24 cellular contexts compared by ENCODE assay signal in the genomic region with DNA sequence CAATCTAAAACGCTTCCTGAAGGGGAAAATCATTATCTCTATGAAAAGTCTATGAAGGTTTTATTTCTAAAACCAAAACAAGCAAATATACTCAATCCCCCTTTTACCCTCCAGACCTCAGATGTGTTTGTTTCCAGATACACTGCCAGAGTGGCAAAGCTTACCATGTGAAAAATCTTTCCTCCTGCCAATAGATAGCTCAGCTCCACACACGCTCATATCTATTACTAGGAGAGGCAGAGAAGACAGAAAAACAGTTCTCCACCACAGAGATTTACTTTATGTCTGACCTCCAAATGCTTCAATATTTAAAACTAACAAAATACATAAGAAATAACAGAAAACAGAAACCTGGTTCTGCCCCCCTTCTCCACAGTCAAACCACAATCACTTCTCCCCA. TPM values are rescaled to one million over a fixed set of nuclear protein-coding genes. Genes with fewer than 3 reads are reported as not detected.
A peak's percentile ranks its signal among the peaks of the same experiment; 100 is the strongest.
DNase-seq lines count a peak whose midpoint lies in the region; ATAC-seq, FAIRE-seq and TF ChIP-seq lines count a peak whose summit lies in the region.
"Had no signal": no experiment of that assay in that cellular context is flagged by ENCODE, and none has a peak within 500 bp of the region (broad histone marks: within the 10 kb centered on the region; RNA-seq: fewer than 3 reads in every experiment).

No MANE protein-coding gene starts in this region.

- no peaks in the 10 kb centered on the region for H3K9me1 ChIP-seq in keratinocyte (ENCODE audit: control insufficient read depth, extremely low read depth, insufficient read depth, low read length)

- DNase-seq in NCI-H2029 treated with DMSO at 0.1 percent for 48 hours (lab: John Stamatoyannopoulos, UW) (peak; percentile 77), breast epithelium (ENCODE audit: low spot score in 2 of 2) (no peak), keratinocyte (ENCODE audit: low read depth, low spot score) (no peak), suprapubic skin (ENCODE audit: low spot score in 2 of 2) (no peak), AG08396 (ENCODE audit: low spot score) (no peak), inferior parietal cortex (ENCODE audit: extremely low spot score) (no peak)
- DNase-seq: activated CD4-positive, alpha-beta T cell treated with anti-CD3 and anti-CD28 coated beads, Interleukin-2, amount 10 ng/mL, durations not matched to agents 7 days and 5 days; activated T-cell treated with anti-CD3 and anti-CD28 coated beads, Interleukin-2, amount 50 U/mL, for 48 hours; erythroblast; heart left ventricle; Kasumi-1; left cardiac atrium; MV-4-11; naive thymus-derived CD4-positive, alpha-beta T cell; NCI-H526 treated with DMSO at 0.1 percent for 48 hours; occipital lobe; SHP77; stimulated activated CD4-positive, alpha-beta T cell treated with anti-CD3 and anti-CD28 coated beads, Interleukin-1b, Interleukin-23, amount 100 ng/mL, for 48 hours; stimulated activated CD8-positive, alpha-beta memory T cell treated with anti-CD3 and anti-CD28 coated beads, Interleukin-4, amount 100 ng/mL, for 48 hours; transverse colon had no signal

- no peak for TF ChIP-seq EP300 in suprapubic skin (IDR thresholded peaks at IDR 0.05)

- H3K27ac ChIP-seq in breast epithelium (peak overlapping the region; percentile 93 to 95), keratinocyte (ENCODE audit: control insufficient read depth, insufficient read depth, low read length) (peak overlapping the region; percentile 65), suprapubic skin (peak overlapping the region; percentile 8)
- H3K27ac ChIP-seq: heart left ventricle, transverse colon had no signal

- H3K4me2 ChIP-seq in keratinocyte (ENCODE audit: control insufficient read depth, extremely low read depth, insufficient read depth, low read depth, low read length): peak overlapping the region; percentile 75
- H3K4me2 ChIP-seq: smooth muscle cell had no signal

- TF ChIP-seq POLR2A in breast epithelium (IDR thresholded peaks at IDR 0.05) (no peak), suprapubic skin (IDR thresholded peaks at IDR 0.05) (no peak)

- H2AFZ ChIP-seq in keratinocyte (ENCODE audit: control insufficient read depth, low read length): no peak overlapping the region

- TF ChIP-seq CTCF in breast epithelium (IDR thresholded peaks at IDR 0.05) (no peak), keratinocyte (optimal IDR thresholded peaks at IDR 0.05 in 1 of 3, IDR thresholded peaks at IDR 0.05 in 1 of 3, conservative IDR thresholded peaks at IDR 0.05 in 1 of 3; ENCODE audit: extremely low read depth in 1 of 3, insufficient read depth in 2 of 3, low read length in 3 of 3) (no peak), suprapubic skin (IDR thresholded peaks at IDR 0.05) (no peak)

- H3K36me3 ChIP-seq in breast epithelium (no peaks in the 10 kb centered on the region), keratinocyte (ENCODE audit: control insufficient read depth in 2 of 2, extremely low read depth in 1 of 2, insufficient read depth in 2 of 2, low read length in 2 of 2) (peaks cover 7 to 12% of the 10 kb centered on the region in 2 experiments), suprapubic skin (peaks cover 11% of the 10 kb centered on the region)
- H3K36me3 ChIP-seq: heart left ventricle, transverse colon had no signal

- peaks cover 7% of the 10 kb centered on the region for H4K20me1 ChIP-seq in keratinocyte (ENCODE audit: control insufficient read depth, extremely low read depth, insufficient read depth, low read length)

- H3K27me3 ChIP-seq in breast epithelium (no peaks in the 10 kb centered on the region), keratinocyte (ENCODE audit: control insufficient read depth, extremely low read depth, insufficient read depth, low read length) (no peaks in the 10 kb centered on the region), suprapubic skin (peaks cover 33% of the 10 kb centered on the region)

- dilution Hi-C loops in keratinocyte (cut with MboI; ENCODE audit: extremely low pct_ligation_motif_present, low sequenced_read_pairs): no loop called here

- FAIRE-seq in keratinocyte (lab: Jason Lieb, UNC): no peak
- FAIRE-seq: H54 had no signal

- WGBS in suprapubic skin: 26% methylated on average over 2 of the region's 2 CpGs

- H3K4me3 ChIP-seq in breast epithelium (peak overlapping the region in 2 of 3 donors; percentile 40 to 64), keratinocyte (ENCODE audit: control insufficient read depth in 2 of 3, extremely low read depth in 1 of 3, insufficient read depth in 2 of 3, low read depth in 1 of 3, low read length in 3 of 3) (peak overlapping the region in 1 of 3 experiments; percentile 1), suprapubic skin (peak overlapping the region; percentile 2)
- H3K4me3 ChIP-seq: heart left ventricle, smooth muscle cell, transverse colon had no signal

- H3K4me1 ChIP-seq in breast epithelium: no peaks in the 10 kb centered on the region
- H3K4me1 ChIP-seq in keratinocyte (ENCODE audit: control insufficient read depth, extremely low read depth, insufficient read depth, low read length): peaks cover 38% of the 10 kb centered on the region
- peaks cover 60% of the 10 kb centered on the region for H3K4me1 ChIP-seq in suprapubic skin

- intact Hi-C loops in breast epithelium (cut with DNase I; ENCODE audit: low total_unique reads): loop anchor here (10.0 kb wide), 1 partner anchor 570 kb away; no protein-coding TSS in a partner anchor

- H3K9me3 ChIP-seq in breast epithelium (no peaks in the 10 kb centered on the region), keratinocyte (ENCODE audit: control insufficient read depth, low read depth, low read length) (no peaks in the 10 kb centered on the region), suprapubic skin (no peaks in the 10 kb centered on the region)
- H3K9me3 ChIP-seq: heart left ventricle, transverse colon had no signal

- H3K79me2 ChIP-seq in keratinocyte (ENCODE audit: control insufficient read depth, insufficient read depth, low read length): peaks cover 58% of the 10 kb centered on the region

- H3K9ac ChIP-seq in keratinocyte (ENCODE audit: control insufficient read depth, extremely low read depth, insufficient read depth, low read length): peak overlapping the region; percentile 3

- no peak for ATAC-seq in GM21423 (IDR thresholded peaks at IDR 0.05; ENCODE audit: unreplicated experiment)
- ATAC-seq: heart left ventricle; left cardiac atrium; naive thymus-derived CD4-positive, alpha-beta T cell had no signal

RNA-seq across cellular contexts. Expression of a gene that starts 7.0 kb away (rescaled TPM):
- total RNA-seq in breast epithelium: 10 to 100 TPM; 19.2 to 69.4 (median 26.2) TPM
- 13.8 to 27.1 TPM (median 23.7 TPM) in 3 replicates for polyA plus RNA-seq in keratinocyte
- polyA plus RNA-seq in keratinocyte (2011; ENCODE audit: low read depth): 13.7 TPM
- 11.5 and 13.5 TPM in 2 replicates for polyA plus RNA-seq in keratinocyte (2011; cell fraction: cytosol; rRNA removed)
- 32.7 and 36.3 TPM in 2 replicates for polyA plus RNA-seq in keratinocyte (2011; cell fraction: nucleus; rRNA removed)
- 18.6 and 19.4 TPM in 2 replicates for polyA plus RNA-seq in keratinocyte (2012; ENCODE audit: low replicate concordance)
- polyA minus RNA-seq in keratinocyte: 3.7 to 10.1 TPM (median 4.5 TPM) in 3 replicates
- polyA minus RNA-seq in keratinocyte (2011; cell fraction: cytosol; rRNA and poly(A)+ RNA removed): 20.5 TPM
- polyA minus RNA-seq in keratinocyte (2011; cell fraction: nucleus; rRNA and poly(A)+ RNA removed): 15.2 and 17.0 TPM in 2 replicates
- total RNA-seq in suprapubic skin: 10 to 100 TPM; 24.3 to 41.1 (median 32.7) TPM
- total RNA-seq: activated CD4-positive, alpha-beta T cell treated with anti-CD3 and anti-CD28 coated beads, Interleukin-2, amount 10 ng/mL, durations not matched to agents 7 days and 5 days; naive thymus-derived CD4-positive, alpha-beta T cell; occipital lobe; T-helper 2 cell treated with Interferon-gamma antibody and Interleukin-4, amounts not matched to agents 100 ng/mL and 5 ng/mL, for 36 hours; transverse colon had no signal
- polyA plus RNA-seq: naive thymus-derived CD4-positive, alpha-beta T cell had no signal

Comparison
In these comparisons a context has a peak if more than half of its experiments do, and no peak if none do; other contexts are left out.
1. H3K27ac ChIP-seq: peak in every context shown above with its lines; median percentile 94 in breast epithelium; 65 in keratinocyte; 8 in suprapubic skin.